ENCODE assay signal across 1 cellular context in genomic region chr1:1418464-1419362, GRCh38.
TF ChIP-seq lines count a peak whose summit lies in the region.

No MANE protein-coding gene starts in this region.

TF ChIP-seq in IMR-90, 13 proteins besides CTCF, POLR2A, EP300 and RAD21:
- TF ChIP-seq CEBPB (IDR thresholded peaks at IDR 0.05; ENCODE audit: low read depth, low read length) = no peak
- no peak for TF ChIP-seq FOS (IDR thresholded peaks at IDR 0.05; ENCODE audit: low read depth, low read length)
- TF ChIP-seq RFX5 (IDR thresholded peaks at IDR 0.05; ENCODE audit: low read depth, low read length) = no peak
- TF ChIP-seq BHLHE40 (IDR thresholded peaks at IDR 0.05; ENCODE audit: low read depth, low read length) = no peak
- TF ChIP-seq ELK1 (IDR thresholded peaks at IDR 0.05; ENCODE audit: borderline replicate concordance, low read depth, low read length) = no peak
- no peak for TF ChIP-seq CHD1 (IDR thresholded peaks at IDR 0.05; ENCODE audit: low read depth, low read length)
- no peak for TF ChIP-seq RCOR1 (IDR thresholded peaks at IDR 0.05; ENCODE audit: insufficient replicate concordance, low read length)
- no peak for TF ChIP-seq SMC3 (IDR thresholded peaks at IDR 0.05; ENCODE audit: low read depth, low read length)
- no peak for TF ChIP-seq MXI1 (IDR thresholded peaks at IDR 0.05; ENCODE audit: borderline replicate concordance, low read depth, low read length)
- TF ChIP-seq USF2 (IDR thresholded peaks at IDR 0.05; ENCODE audit: low read depth, low read length) = no peak
- no peak for TF ChIP-seq MAFK (IDR thresholded peaks at IDR 0.05; ENCODE audit: low read depth, low read length)
- TF ChIP-seq MAZ (IDR thresholded peaks at IDR 0.05; ENCODE audit: borderline replicate concordance, low read depth, low read length) = no peak
